Comparison of ENCODE assay signal across 1 cellular context in the genomic region with DNA sequence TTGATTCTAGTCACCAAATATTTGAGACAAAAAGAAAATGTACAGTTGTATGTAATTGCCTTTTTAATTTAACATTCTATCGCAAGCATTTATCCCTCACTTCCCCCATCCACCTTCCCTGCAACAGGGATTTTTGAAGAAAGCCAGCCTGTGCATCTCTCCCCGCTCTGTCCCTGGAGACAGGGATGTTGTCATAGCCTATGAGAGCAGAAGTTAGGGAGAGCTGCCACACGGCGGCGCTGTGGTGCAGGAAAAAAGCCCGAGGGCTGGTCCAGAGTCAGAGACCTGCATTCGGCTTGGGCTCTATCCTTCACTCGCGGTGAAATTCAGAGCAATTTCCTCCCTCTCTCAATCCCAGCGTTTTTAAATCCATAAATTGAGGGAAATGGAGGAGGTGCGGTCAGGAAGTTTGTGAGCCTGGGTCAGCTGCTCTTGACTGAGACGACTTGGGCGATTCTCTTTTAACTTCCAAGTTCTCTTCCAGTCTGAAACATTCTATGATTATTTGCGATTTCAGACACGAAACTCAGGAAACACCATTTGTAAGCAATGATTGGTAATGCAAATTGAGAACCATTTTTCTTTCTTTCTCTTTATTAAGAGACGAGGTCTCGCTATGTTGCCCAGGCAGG.
TF ChIP-seq lines count a peak whose summit lies in the region.

No MANE protein-coding gene starts in this region.

TF ChIP-seq in K562, 482 proteins besides CTCF, POLR2A, EP300 and RAD21 (continued from another document):
- TF ChIP-seq, protein P1, sequence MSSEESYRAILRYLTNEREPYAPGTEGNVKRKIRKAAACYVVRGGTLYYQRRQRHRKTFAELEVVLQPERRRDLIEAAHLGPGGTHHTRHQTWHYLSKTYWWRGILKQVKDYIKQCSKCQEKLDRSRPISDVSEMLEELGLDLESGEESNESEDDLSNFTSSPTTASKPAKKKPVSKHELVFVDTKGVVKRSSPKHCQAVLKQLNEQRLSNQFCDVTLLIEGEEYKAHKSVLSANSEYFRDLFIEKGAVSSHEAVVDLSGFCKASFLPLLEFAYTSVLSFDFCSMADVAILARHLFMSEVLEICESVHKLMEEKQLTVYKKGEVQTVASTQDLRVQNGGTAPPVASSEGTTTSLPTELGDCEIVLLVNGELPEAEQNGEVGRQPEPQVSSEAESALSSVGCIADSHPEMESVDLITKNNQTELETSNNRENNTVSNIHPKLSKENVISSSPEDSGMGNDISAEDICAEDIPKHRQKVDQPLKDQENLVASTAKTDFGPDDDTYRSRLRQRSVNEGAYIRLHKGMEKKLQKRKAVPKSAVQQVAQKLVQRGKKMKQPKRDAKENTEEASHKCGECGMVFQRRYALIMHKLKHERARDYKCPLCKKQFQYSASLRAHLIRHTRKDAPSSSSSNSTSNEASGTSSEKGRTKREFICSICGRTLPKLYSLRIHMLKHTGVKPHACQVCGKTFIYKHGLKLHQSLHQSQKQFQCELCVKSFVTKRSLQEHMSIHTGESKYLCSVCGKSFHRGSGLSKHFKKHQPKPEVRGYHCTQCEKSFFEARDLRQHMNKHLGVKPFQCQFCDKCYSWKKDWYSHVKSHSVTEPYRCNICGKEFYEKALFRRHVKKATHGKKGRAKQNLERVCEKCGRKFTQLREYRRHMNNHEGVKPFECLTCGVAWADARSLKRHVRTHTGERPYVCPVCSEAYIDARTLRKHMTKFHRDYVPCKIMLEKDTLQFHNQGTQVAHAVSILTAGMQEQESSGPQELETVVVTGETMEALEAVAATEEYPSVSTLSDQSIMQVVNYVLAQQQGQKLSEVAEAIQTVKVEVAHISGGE (CRISPR knock-in tag; IDR thresholded peaks at IDR 0.05), result no peak; a peak in 1 of 6 replicates
- TF ChIP-seq JUND (IDR thresholded peaks at IDR 0.05; ENCODE audit: borderline replicate concordance, low read depth, low read length) (peak; percentile 67), JUND (tag; IDR thresholded peaks at IDR 0.05; ENCODE audit: borderline replicate concordance, low read depth, low read length) (peak; percentile 43; the same call in 1 of the 3 replicates), HMG20A (CRISPR knock-in tag; conservative IDR thresholded peaks at IDR 0.05) (no peak), SMAD3 (CRISPR knock-in tag; conservative IDR thresholded peaks at IDR 0.05) (peak; percentile 70; the same call in 1 of the 2 replicates), PHF21A (IDR thresholded peaks at IDR 0.05; ENCODE audit: borderline replicate concordance, low read depth) (no peak), ELF4 (CRISPR knock-in tag; IDR thresholded peaks at IDR 0.05) (0 out of 2 replicates have a peak, but pooled peaks have one; percentile 34), SAFB (IDR thresholded peaks at IDR 0.05; ENCODE audit: borderline replicate concordance, low read depth, low read length) (no peak), CBFA2T3 (IDR thresholded peaks at IDR 0.05) (no peak), RFX1 (IDR thresholded peaks at IDR 0.05) (no peak), FOXK2 (conservative IDR thresholded peaks at IDR 0.05 in 1 of 2, IDR thresholded peaks at IDR 0.05 in 1 of 2; ENCODE audit: low read depth in 2 of 2) (peak; percentile 13 to 43; a peak in 1 of 4 replicates), NCOR1 (IDR thresholded peaks at IDR 0.05) (no peak)
- TF ChIP-seq, protein P2, sequence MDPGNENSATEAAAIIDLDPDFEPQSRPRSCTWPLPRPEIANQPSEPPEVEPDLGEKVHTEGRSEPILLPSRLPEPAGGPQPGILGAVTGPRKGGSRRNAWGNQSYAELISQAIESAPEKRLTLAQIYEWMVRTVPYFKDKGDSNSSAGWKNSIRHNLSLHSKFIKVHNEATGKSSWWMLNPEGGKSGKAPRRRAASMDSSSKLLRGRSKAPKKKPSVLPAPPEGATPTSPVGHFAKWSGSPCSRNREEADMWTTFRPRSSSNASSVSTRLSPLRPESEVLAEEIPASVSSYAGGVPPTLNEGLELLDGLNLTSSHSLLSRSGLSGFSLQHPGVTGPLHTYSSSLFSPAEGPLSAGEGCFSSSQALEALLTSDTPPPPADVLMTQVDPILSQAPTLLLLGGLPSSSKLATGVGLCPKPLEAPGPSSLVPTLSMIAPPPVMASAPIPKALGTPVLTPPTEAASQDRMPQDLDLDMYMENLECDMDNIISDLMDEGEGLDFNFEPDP (CRISPR knock-in tag; IDR thresholded peaks at IDR 0.05), result no peak
- TF ChIP-seq, protein P3, sequence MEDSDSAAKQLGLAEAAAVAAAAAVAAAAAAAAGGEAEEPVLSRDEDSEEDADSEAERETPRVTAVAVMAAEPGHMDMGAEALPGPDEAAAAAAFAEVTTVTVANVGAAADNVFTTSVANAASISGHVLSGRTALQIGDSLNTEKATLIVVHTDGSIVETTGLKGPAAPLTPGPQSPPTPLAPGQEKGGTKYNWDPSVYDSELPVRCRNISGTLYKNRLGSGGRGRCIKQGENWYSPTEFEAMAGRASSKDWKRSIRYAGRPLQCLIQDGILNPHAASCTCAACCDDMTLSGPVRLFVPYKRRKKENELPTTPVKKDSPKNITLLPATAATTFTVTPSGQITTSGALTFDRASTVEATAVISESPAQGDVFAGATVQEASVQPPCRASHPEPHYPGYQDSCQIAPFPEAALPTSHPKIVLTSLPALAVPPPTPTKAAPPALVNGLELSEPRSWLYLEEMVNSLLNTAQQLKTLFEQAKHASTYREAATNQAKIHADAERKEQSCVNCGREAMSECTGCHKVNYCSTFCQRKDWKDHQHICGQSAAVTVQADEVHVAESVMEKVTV (CRISPR knock-in tag; IDR thresholded peaks at IDR 0.05), result peak; percentile 98
- TF ChIP-seq, protein P4, sequence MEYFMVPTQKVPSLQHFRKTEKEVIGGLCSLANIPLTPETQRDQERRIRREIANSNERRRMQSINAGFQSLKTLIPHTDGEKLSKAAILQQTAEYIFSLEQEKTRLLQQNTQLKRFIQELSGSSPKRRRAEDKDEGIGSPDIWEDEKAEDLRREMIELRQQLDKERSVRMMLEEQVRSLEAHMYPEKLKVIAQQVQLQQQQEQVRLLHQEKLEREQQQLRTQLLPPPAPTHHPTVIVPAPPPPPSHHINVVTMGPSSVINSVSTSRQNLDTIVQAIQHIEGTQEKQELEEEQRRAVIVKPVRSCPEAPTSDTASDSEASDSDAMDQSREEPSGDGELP (CRISPR knock-in tag; IDR thresholded peaks at IDR 0.05; ENCODE audit: borderline replicate concordance), result peak; percentile 45; the same call in 1 of the 2 replicates
